ENCODE assay signal across 15 cellular contexts in genomic region chr7:132751282-132751647, GRCh38.
"Had no signal": no experiment of that assay in that cellular context is flagged by ENCODE, and none has a peak within 500 bp of the region (broad histone marks: within the 10 kb centered on the region; RNA-seq: fewer than 3 reads in every experiment).

No MANE protein-coding gene starts in this region.

- H3K4me3 Mint-ChIP-seq: activated B cell treated with CpG ODN at 0.5 μM for 24 hours; activated CD4-positive, alpha-beta T cell treated with anti-CD3 and anti-CD28 coated beads, Interleukin-2, amount 10 ng/mL, durations not matched to agents 24 days and 14 days; activated naive CD4-positive, alpha-beta T cell treated with anti-CD3 and anti-CD28 coated beads, Interleukin-2, amount 10 ng/mL, durations not matched to agents 7 days and 5 days; central memory CD8-positive, alpha-beta T cell; natural killer cell treated with Interleukin-12 subunit alpha and Interleukin-12 subunit beta and Interleukin-15 and Interleukin-18, amount 100 ng/mL, for 72 hours; T-helper 1 cell treated with Interleukin-12 subunit alpha and Interleukin-12 subunit beta and Interleukin-4 antibody, amounts not matched to agents 30 μg/mL and 1 μg/mL, for 36 hours had no signal

- H3K4me1 ChIP-seq: pancreas, vagina had no signal

- H3K36me3 Mint-ChIP-seq: activated naive CD4-positive, alpha-beta T cell treated with anti-CD3 and anti-CD28 coated beads, Interleukin-2, amount 10 ng/mL, durations not matched to agents 7 days and 5 days; memory B cell; natural killer cell treated with Interleukin-12 subunit alpha and Interleukin-12 subunit beta and Interleukin-15 and Interleukin-18, amount 100 ng/mL, for 72 hours had no signal

- H3K4me1 Mint-ChIP-seq: activated B cell treated with CpG ODN at 0.5 μM for 24 hours; activated CD4-positive, alpha-beta T cell treated with anti-CD3 and anti-CD28 coated beads, Interleukin-2, amount 10 ng/mL, durations not matched to agents 24 days and 14 days; activated naive CD4-positive, alpha-beta T cell treated with anti-CD3 and anti-CD28 coated beads, Interleukin-2, amount 10 ng/mL, durations not matched to agents 7 days and 5 days; central memory CD8-positive, alpha-beta T cell had no signal

- H3K27ac ChIP-seq: body of pancreas, left ventricle myocardium inferior, pancreas, skin epidermis, tibial nerve, vagina had no signal

- H3K9me3 Mint-ChIP-seq: activated B cell treated with CpG ODN at 0.5 μM for 24 hours; activated CD4-positive, alpha-beta T cell treated with anti-CD3 and anti-CD28 coated beads, Interleukin-2, amount 10 ng/mL, durations not matched to agents 24 days and 14 days; activated naive CD4-positive, alpha-beta T cell treated with anti-CD3 and anti-CD28 coated beads, Interleukin-2, amount 10 ng/mL, durations not matched to agents 7 days and 5 days; central memory CD8-positive, alpha-beta T cell; natural killer cell treated with Interleukin-12 subunit alpha and Interleukin-12 subunit beta and Interleukin-15 and Interleukin-18, amount 100 ng/mL, for 72 hours; T-helper 1 cell treated with Interleukin-12 subunit alpha and Interleukin-12 subunit beta and Interleukin-4 antibody, amounts not matched to agents 30 μg/mL and 1 μg/mL, for 36 hours had no signal

- DNase-seq: activated B cell treated with CpG ODN at 0.5 μM for 24 hours; activated CD4-positive, alpha-beta T cell treated with anti-CD3 and anti-CD28 coated beads, Interleukin-2, amount 10 ng/mL, durations not matched to agents 24 days and 14 days; activated naive CD4-positive, alpha-beta T cell treated with anti-CD3 and anti-CD28 coated beads, Interleukin-2, amount 10 ng/mL, durations not matched to agents 7 days and 5 days; body of pancreas; erythroblast; hypothalamus; left ventricle myocardium inferior; pancreas had no signal

- H3K27me3 ChIP-seq: body of pancreas, pancreas, tibial nerve, vagina had no signal

- H3K9me3 ChIP-seq: body of pancreas, pancreas, tibial nerve, vagina had no signal

- H3K27ac Mint-ChIP-seq: activated B cell treated with CpG ODN at 0.5 μM for 24 hours; activated CD4-positive, alpha-beta T cell treated with anti-CD3 and anti-CD28 coated beads, Interleukin-2, amount 10 ng/mL, durations not matched to agents 24 days and 14 days; activated naive CD4-positive, alpha-beta T cell treated with anti-CD3 and anti-CD28 coated beads, Interleukin-2, amount 10 ng/mL, durations not matched to agents 7 days and 5 days; memory B cell; natural killer cell treated with Interleukin-12 subunit alpha and Interleukin-12 subunit beta and Interleukin-15 and Interleukin-18, amount 100 ng/mL, for 72 hours; T-helper 1 cell treated with Interleukin-12 subunit alpha and Interleukin-12 subunit beta and Interleukin-4 antibody, amounts not matched to agents 30 μg/mL and 1 μg/mL, for 36 hours had no signal

- H3K36me3 ChIP-seq: left ventricle myocardium inferior, pancreas, tibial nerve, vagina had no signal

- ATAC-seq: body of pancreas; natural killer cell treated with Interleukin-12 subunit alpha and Interleukin-12 subunit beta and Interleukin-15 and Interleukin-18, amount 100 ng/mL, for 72 hours had no signal

- H3K4me3 ChIP-seq: body of pancreas, pancreas, skin epidermis, tibial nerve, vagina had no signal

- H3K27me3 Mint-ChIP-seq: activated B cell treated with CpG ODN at 0.5 μM for 24 hours had no signal
